In genomic region chr7:116398672-116399071, GRCh38 we compare ENCODE assay signal across 16 cellular contexts.
DNase-seq lines count a peak whose midpoint lies in the region; ATAC-seq and TF ChIP-seq lines count a peak whose summit lies in the region.
"Had no signal": no experiment of that assay in that cellular context is flagged by ENCODE, and none has a peak within 500 bp of the region (broad histone marks: within the 10 kb centered on the region; RNA-seq: fewer than 3 reads in every experiment).

No MANE protein-coding gene starts in this region.

- H3K9me3 Mint-ChIP-seq in neural progenitor cell = peaks cover 10% of the 10 kb centered on the region
- H3K9me3 Mint-ChIP-seq: CD4-positive, alpha-beta T cell had no signal

- H3K4me1 ChIP-seq in RWPE2 (ENCODE audit: insufficient read depth, poor library complexity, severe bottlenecking) (peaks cover 42% of the 10 kb centered on the region), neural progenitor cell (no peaks in the 10 kb centered on the region)
- H3K4me1 ChIP-seq: BE2C had no signal

- no peaks in the 10 kb centered on the region for H3K36me3 Mint-ChIP-seq in neural progenitor cell
- H3K36me3 Mint-ChIP-seq: IgD-negative memory B cell had no signal

- peaks cover 3% of the 10 kb centered on the region for H3K27me3 Mint-ChIP-seq in neural progenitor cell (ENCODE audit: insufficient read depth, low read depth)

- ATAC-seq in left ventricle myocardium superior (peak; percentile 44), Right ventricle myocardium inferior (no peak), RWPE2 (ENCODE audit: low read depth) (no peak), HG03521 (IDR thresholded peaks at IDR 0.05; ENCODE audit: unreplicated experiment) (no peak)
- ATAC-seq: HCT116 had no signal

- H3F3A ChIP-seq in neural progenitor cell (ENCODE audit: low read depth) = peaks cover 4% of the 10 kb centered on the region

- H3K36me3 ChIP-seq in RWPE2 (ENCODE audit: low read depth) (no peaks in the 10 kb centered on the region), neural progenitor cell (no peaks in the 10 kb centered on the region)
- H3K36me3 ChIP-seq: BE2C had no signal

- no peak overlapping the region for H3K27ac Mint-ChIP-seq in neural progenitor cell
- H3K27ac Mint-ChIP-seq: CD4-positive, alpha-beta T cell; HFFc6; IgD-negative memory B cell had no signal

- H3K9ac ChIP-seq in neural progenitor cell = no peak overlapping the region

- H3K4me3 Mint-ChIP-seq in neural progenitor cell = no peak overlapping the region
- H3K4me3 Mint-ChIP-seq: CD4-positive, alpha-beta T cell; HFFc6 had no signal

- intact Hi-C loops in left ventricle myocardium superior (cut with micrococcal nuclease) = no loop called here
- intact Hi-C loops in Right ventricle myocardium inferior (cut with DNase I) = loop anchor here (5.0 kb wide), 1 partner anchor 39 kb away; no protein-coding TSS in a partner anchor
- intact Hi-C loops in posterior vena cava (cut with DNase I) = loop anchor here in 1 of 2 donors (5.0 kb wide), 1 partner anchor 41 kb away; no protein-coding TSS in a partner anchor

- H3K27me3 ChIP-seq in RWPE2 (ENCODE audit: insufficient read depth, poor library complexity, severe bottlenecking) (no peaks in the 10 kb centered on the region), neural progenitor cell (no peaks in the 10 kb centered on the region)
- H3K27me3 ChIP-seq: BE2C had no signal

- TF ChIP-seq CTCF in RWPE2 (IDR thresholded peaks at IDR 0.05; ENCODE audit: poor library complexity, severe bottlenecking) = no peak
- no peak for TF ChIP-seq CTCF in neural progenitor cell (IDR thresholded peaks at IDR 0.05)

- H3K79me2 ChIP-seq in neural progenitor cell (ENCODE audit: low read depth) = no peaks in the 10 kb centered on the region

- DNase-seq in left ventricle myocardium superior (no peak), Right ventricle myocardium inferior (ENCODE audit: missing footprints) (no peak), RWPE2 (ENCODE audit: low spot score) (no peak), neural progenitor cell (ENCODE audit: low spot score) (peak; percentile 14), posterior vena cava (ENCODE audit: low spot score) (no peak)
- DNase-seq: ACHN; BE2C; Caco-2; CD4-positive, alpha-beta T cell; GOT3; H7; HFFc6 had no signal

- no peak overlapping the region for H2AFZ ChIP-seq in neural progenitor cell (replicated peaks)

- H3K27ac ChIP-seq in RWPE2 (ENCODE audit: poor library complexity, severe bottlenecking) = peak overlapping the region; percentile 98
- H3K27ac ChIP-seq in neural progenitor cell = no peak overlapping the region
- H3K27ac ChIP-seq: C4-2B had no signal

- no peak overlapping the region for H3K4me2 ChIP-seq in neural progenitor cell

- H4K20me1 ChIP-seq in neural progenitor cell (ENCODE audit: low read depth) = no peaks in the 10 kb centered on the region

- no peaks in the 10 kb centered on the region for H3K9me3 ChIP-seq in RWPE2 (ENCODE audit: severe bottlenecking)
- no peaks in the 10 kb centered on the region for H3K9me3 ChIP-seq in neural progenitor cell (ENCODE audit: low read depth)
- H3K9me3 ChIP-seq: BE2C, Caco-2 had no signal

- no peak overlapping the region for H3K4me3 ChIP-seq in RWPE2 (ENCODE audit: severe bottlenecking)
- H3K4me3 ChIP-seq in neural progenitor cell = no peak overlapping the region

- H3K4me1 Mint-ChIP-seq in neural progenitor cell = peaks cover 3% of the 10 kb centered on the region
- H3K4me1 Mint-ChIP-seq: IgD-negative memory B cell had no signal
